14 cellular contexts compared by ENCODE assay signal in genomic region chr1:26852701-26853100, GRCh38. TPM values are rescaled to one million over a fixed set of nuclear protein-coding genes. Genes with fewer than 3 reads are reported as not detected.
DNase-seq lines count a peak whose midpoint lies in the region; ATAC-seq and TF ChIP-seq lines count a peak whose summit lies in the region.
"Had no signal": no experiment of that assay in that cellular context is flagged by ENCODE, and none has a peak within 500 bp of the region (broad histone marks: within the 10 kb centered on the region; RNA-seq: fewer than 3 reads in every experiment).

No MANE protein-coding gene starts in this region.

- POLR2A ChIA-PET in PC-9 (lab: Charles Lee; ENCODE audit: unreplicated experiment), result interaction anchor here (0.6 kb wide), 1 partner anchor 10 kb away, joined by 4 read pairs; the partner anchor contains the start of gene SFN

- H2BK15ac ChIP-seq in mesendoderm (replicated peaks; ENCODE audit: low read depth), result no peak overlapping the region

- H3K4me1 ChIP-seq in PC-9 (replicated peaks; ENCODE audit: insufficient read depth) (peaks cover 63% of the 10 kb centered on the region), mesendoderm (ENCODE audit: control insufficient read depth, low read depth, low read length) (peaks cover 3% of the 10 kb centered on the region)
- H3K4me1 ChIP-seq: psoas muscle had no signal

- no peaks in the 10 kb centered on the region for H3K9me2 ChIP-seq in PC-9 (ENCODE audit: insufficient read depth)

- H3K27ac ChIP-seq in PC-9 (peak overlapping the region; percentile 55), mesendoderm (ENCODE audit: low read depth, low read length) (no peak overlapping the region)
- H3K27ac ChIP-seq: C4-2B, esophagus muscularis mucosa, uterus had no signal

- H3K9me3 ChIP-seq in PC-9 (ENCODE audit: insufficient read depth, low read depth), result no peaks in the 10 kb centered on the region
- H3K9me3 ChIP-seq: esophagus muscularis mucosa, psoas muscle, uterus had no signal

- no peak overlapping the region for H3K18ac ChIP-seq in mesendoderm (ENCODE audit: low read length)

- no peak for ATAC-seq in HG02610 (IDR thresholded peaks at IDR 0.05; ENCODE audit: unreplicated experiment)

- H3K36me3 ChIP-seq in PC-9 (ENCODE audit: low read depth) (0 out of 2 replicates have a peak, but pooled peaks cover 4% of the 10 kb centered on the region), mesendoderm (ENCODE audit: control insufficient read depth, insufficient read depth, low read length) (peaks cover 18% of the 10 kb centered on the region)
- H3K36me3 ChIP-seq: uterus had no signal

- DNase-seq in D341Med (ENCODE audit: low spot score) (peak; percentile 24), PC-9 (no peak), islet precursor cell (peak; percentile 50), RKO (ENCODE audit: low spot score) (no peak), mesendoderm (no peak)
- DNase-seq: cerebellar nuclear complex, NCI-H524 treated with DMSO at 0.1 percent for 48 hours had no signal

- H2AK5ac ChIP-seq in mesendoderm (ENCODE audit: low read length), result no peak overlapping the region

- no peak overlapping the region for H3K9ac ChIP-seq in mesendoderm (ENCODE audit: low read length)

- H2AFZ ChIP-seq in PC-9, result no peak overlapping the region

- H3K79me2 ChIP-seq in PC-9 (ENCODE audit: low read depth), result no peaks in the 10 kb centered on the region
- H3K79me2 ChIP-seq in mesendoderm (ENCODE audit: control insufficient read depth, insufficient read depth, low read length), result no peaks in the 10 kb centered on the region

- H3K4ac ChIP-seq in mesendoderm (ENCODE audit: low read depth, low read length), result no peak overlapping the region

- no peak overlapping the region for H4K8ac ChIP-seq in mesendoderm (ENCODE audit: low read depth, low read length)

- H2BK120ac ChIP-seq in mesendoderm (ENCODE audit: low read depth, low read length), result no peak overlapping the region

- no peaks in the 10 kb centered on the region for H4K20me1 ChIP-seq in PC-9 (ENCODE audit: insufficient read depth)

- no peaks in the 10 kb centered on the region for H3K79me1 ChIP-seq in mesendoderm (ENCODE audit: low read length)

- WGBS in mesendoderm (ENCODE audit: extremely low coverage, insufficient coverage, low lambda C conversion rate), result no CpG with 5 or more reads among the region's 9 CpGs

- no peak overlapping the region for H2BK5ac ChIP-seq in mesendoderm (ENCODE audit: low read length)

- H4K5ac ChIP-seq in mesendoderm (ENCODE audit: low read length), result no peak overlapping the region

- H3K27me3 ChIP-seq in PC-9 (ENCODE audit: insufficient read depth, low read depth), result no peaks in the 10 kb centered on the region
- no peaks in the 10 kb centered on the region for H3K27me3 ChIP-seq in mesendoderm (ENCODE audit: insufficient read depth, low read length, poor library complexity)
- H3K27me3 ChIP-seq: esophagus muscularis mucosa, uterus had no signal

- CTCF ChIA-PET in PC-9 (lab: Charles Lee), result no interaction called here

- BruUV-seq in PC-9 (replicated peaks; lab: Mats Ljungman, UMichigan), result no TSS peak

- H3K4me3 ChIP-seq in PC-9 (no peak overlapping the region), mesendoderm (ENCODE audit: low read length) (no peak overlapping the region)
- H3K4me3 ChIP-seq: esophagus muscularis mucosa, psoas muscle, smooth muscle cell, uterus had no signal

- intact Hi-C loops in PC-9 (cut with micrococcal nuclease; ENCODE audit: unreplicated experiment), result loop anchor here (1.0 to 5.0 kb wide), 5 partner anchors 10 to 250 kb away; partner anchors contain the start of gene TENT5B

- no peak for TF ChIP-seq CTCF in PC-9 (conservative IDR thresholded peaks at IDR 0.05)

- H3K4me2 ChIP-seq in PC-9 (no peak overlapping the region), mesendoderm (ENCODE audit: low read length) (no peak overlapping the region)
- H3K4me2 ChIP-seq: smooth muscle cell had no signal

- H3F3A ChIP-seq in PC-9 (ENCODE audit: insufficient read depth, low read depth), result peaks cover 45% of the 10 kb centered on the region

- no peak overlapping the region for H3K56ac ChIP-seq in mesendoderm (ENCODE audit: low read length)

- no peak overlapping the region for H3K23ac ChIP-seq in mesendoderm (ENCODE audit: low read length)

RNA-seq across cellular contexts. Expression of gene SFN, which starts 10.2 kb away (rescaled TPM):
- 326 and 355 TPM in 2 replicates for total RNA-seq in PC-9 (2021)
- polyA plus RNA-seq in mesendoderm (2013, experiment 1 of 2), result 20.2 TPM
- polyA plus RNA-seq in mesendoderm (2013, experiment 2 of 2), result 21.3 TPM
- total RNA-seq: Right ventricle myocardium superior had no signal

RNA-seq across cellular contexts. Expression of gene ZDHHC18, which starts 26.2 kb away (rescaled TPM):
- 27.2 and 36.1 TPM in 2 replicates for total RNA-seq in PC-9 (2021)
- 25.7 TPM for polyA plus RNA-seq in mesendoderm (2013, experiment 1 of 2)
- 26.8 TPM for polyA plus RNA-seq in mesendoderm (2013, experiment 2 of 2)

RNA-seq across cellular contexts. Expression of gene GPN2, which starts 37.4 kb away (rescaled TPM):
- 23.8 and 30.6 TPM in 2 replicates for total RNA-seq in PC-9 (2021)
- polyA plus RNA-seq in mesendoderm (2013, experiment 1 of 2), result 29.9 TPM
- polyA plus RNA-seq in mesendoderm (2013, experiment 2 of 2), result 30.8 TPM

RNA-seq across cellular contexts. Expression of gene GPATCH3, which starts 47.6 kb away (rescaled TPM):
- 13.1 and 16.7 TPM in 2 replicates for total RNA-seq in PC-9 (2021)
- 14.2 TPM for polyA plus RNA-seq in mesendoderm (2013, experiment 1 of 2)
- 15.0 TPM for polyA plus RNA-seq in mesendoderm (2013, experiment 2 of 2)

Comparison
In these comparisons a context has a peak if more than half of its experiments do, and no peak if none do; other contexts are left out.
1. DNase-seq: peak in D341Med (single experiment) and islet precursor cell (single experiment); none in PC-9 (0 of 2), RKO (single experiment) and mesendoderm (single experiment).